9 cellular contexts compared by ENCODE assay signal in genomic region chr14:38209572-38210159, GRCh38. TPM values are rescaled to one million over a fixed set of nuclear protein-coding genes. Genes with fewer than 3 reads are reported as not detected.
A peak's percentile ranks its signal among the peaks of the same experiment; 100 is the strongest.
DNase-seq lines count a peak whose midpoint lies in the region; ATAC-seq, FAIRE-seq and TF ChIP-seq lines count a peak whose summit lies in the region.
"Had no signal": no experiment of that assay in that cellular context is flagged by ENCODE, and none has a peak within 500 bp of the region (broad histone marks: within the 10 kb centered on the region; RNA-seq: fewer than 3 reads in every experiment).

No MANE protein-coding gene starts in this region.

- H3K4me2 ChIP-seq in Karpas-422 (ENCODE audit: low read depth, low read length, poor library complexity, severe bottlenecking) = no peak overlapping the region
- no peak overlapping the region for H3K4me2 ChIP-seq in OCI-LY7 (ENCODE audit: low read length)

- 8 to 19% (median 12%) methylated on average over 39 of the region's 39 CpGs for WGBS in small intestine, 3 donors

- no peak for FAIRE-seq in small intestine (lab: Jason Lieb, UNC)
- FAIRE-seq: GM12878 had no signal

- H3K27ac ChIP-seq in small intestine (ENCODE audit: low read depth in 1 of 2, low read length in 1 of 2) (peak overlapping the region; percentile 88 to 89), Karpas-422 (ENCODE audit: low read length) (no peak overlapping the region), OCI-LY7 (ENCODE audit: low read depth, low read length, poor library complexity, severe bottlenecking) (no peak overlapping the region)
- no peak overlapping the region for H3K27ac ChIP-seq in effector memory CD4-positive, alpha-beta T cell (ENCODE audit: insufficient read depth, low read length, poor library complexity, severe bottlenecking)

- no TSS peak for BruUV-seq in OCI-LY7 (replicated peaks; lab: Mats Ljungman, UMichigan)

- peak overlapping the region in 1 of 5 experiments; percentile 40 for H3K27ac Mint-ChIP-seq in brain

- intact Hi-C loops in OCI-LY7 (cut with micrococcal nuclease; ENCODE audit: unreplicated experiment) = no loop called here

- H2AFZ ChIP-seq in Karpas-422 (ENCODE audit: low read length) (no peak overlapping the region), OCI-LY7 (ENCODE audit: low read length) (no peak overlapping the region)

- H3K4me1 Mint-ChIP-seq in brain = peaks cover 30% of the 10 kb centered on the region

- H3K9me3 Mint-ChIP-seq in brain = peaks cover 15 to 27% (median 23%) of the 10 kb centered on the region in 5 experiments

- H3K9ac ChIP-seq in Karpas-422 (ENCODE audit: low read length) = no peak overlapping the region

- H3K27me3 Mint-ChIP-seq in brain = peaks cover 79% of the 10 kb centered on the region

- CTCF ChIA-PET in OCI-LY7 (lab: Charles Lee; ENCODE audit: unreplicated experiment) = no interaction called here

- TF ChIP-seq CTCF in HFF-Myc (IDR thresholded peaks at IDR 0.05; ENCODE audit: low read depth, low read length, missing control alignments) (no peak), brain (conservative IDR thresholded peaks at IDR 0.05) (no peak), OCI-LY7 (conservative IDR thresholded peaks at IDR 0.05; ENCODE audit: low read length) (no peak)

- H3K79me2 ChIP-seq in Karpas-422 (ENCODE audit: low read length) (no peaks in the 10 kb centered on the region), OCI-LY7 (ENCODE audit: insufficient read depth, low read depth, low read length) (no peaks in the 10 kb centered on the region)

- H3K36me3 ChIP-seq in small intestine (ENCODE audit: control insufficient read depth in 2 of 2, insufficient read depth in 2 of 2, low read length in 2 of 2) (peaks cover 0 to 1% of the 10 kb centered on the region in 2 donors), Karpas-422 (ENCODE audit: insufficient read depth, low read length) (peaks cover 5% of the 10 kb centered on the region), OCI-LY7 (ENCODE audit: insufficient read depth, low read length) (no peaks in the 10 kb centered on the region)
- H3K36me3 ChIP-seq in effector memory CD4-positive, alpha-beta T cell (ENCODE audit: control insufficient read depth, insufficient read depth, low read length) = no peaks in the 10 kb centered on the region

- peak overlapping the region; percentile 51 for H3K4me3 ChIP-seq in HFF-Myc (replicated peaks; ENCODE audit: low read depth, low read length)
- peak overlapping the region; percentile 16 to 72 for H3K4me3 ChIP-seq in small intestine (ENCODE audit: low read depth in 1 of 2, low read length in 2 of 2)
- H3K4me3 ChIP-seq in effector memory CD4-positive, alpha-beta T cell (ENCODE audit: insufficient read depth, low read depth, low read length, poor library complexity, severe bottlenecking) = no peak overlapping the region
- no peak overlapping the region for H3K4me3 ChIP-seq in Karpas-422 (ENCODE audit: low read length)
- no peak overlapping the region for H3K4me3 ChIP-seq in OCI-LY7 (ENCODE audit: low read depth, low read length, poor library complexity, severe bottlenecking)
- H3K4me3 ChIP-seq: GM12878 had no signal

- no peaks in the 10 kb centered on the region for H3K27me3 ChIP-seq in small intestine (ENCODE audit: control insufficient read depth in 2 of 2, insufficient read depth in 2 of 2, low read length in 2 of 2)
- H3K27me3 ChIP-seq in effector memory CD4-positive, alpha-beta T cell (replicated peaks; ENCODE audit: control insufficient read depth, insufficient read depth, low read length, poor library complexity, severe bottlenecking) = peaks cover 33% of the 10 kb centered on the region
- no peaks in the 10 kb centered on the region for H3K27me3 ChIP-seq in Karpas-422 (ENCODE audit: low read length)

- H3K4me1 ChIP-seq in small intestine (ENCODE audit: control insufficient read depth in 2 of 2, insufficient read depth in 1 of 2, low read depth in 1 of 2, low read length in 1 of 2) (peaks cover 3% of the 10 kb centered on the region in 2 donors), Karpas-422 (ENCODE audit: low read length) (peaks cover 6% of the 10 kb centered on the region; the same call in 1 of the 2 replicates), OCI-LY7 (ENCODE audit: insufficient read depth, low read length, poor library complexity, severe bottlenecking) (peaks cover 7% of the 10 kb centered on the region)
- H3K4me1 ChIP-seq in effector memory CD4-positive, alpha-beta T cell (ENCODE audit: control insufficient read depth, insufficient read depth, low read length, poor library complexity, severe bottlenecking) = peaks cover 6% of the 10 kb centered on the region

- no peaks in the 10 kb centered on the region for H3K9me2 ChIP-seq in Karpas-422 (replicated peaks; ENCODE audit: insufficient read depth, low read length)
- H3K9me2 ChIP-seq in OCI-LY7 (ENCODE audit: insufficient read depth, low read length) = no peaks in the 10 kb centered on the region

- H4K20me1 ChIP-seq in Karpas-422 (ENCODE audit: insufficient read depth, low read depth, low read length) (no peaks in the 10 kb centered on the region), OCI-LY7 (ENCODE audit: insufficient read depth, low read length) (no peaks in the 10 kb centered on the region)

- H3K36me3 Mint-ChIP-seq in brain = no peaks in the 10 kb centered on the region

- H3K9me3 ChIP-seq in small intestine (ENCODE audit: control insufficient read depth, low read depth) = no peaks in the 10 kb centered on the region
- H3K9me3 ChIP-seq in effector memory CD4-positive, alpha-beta T cell (ENCODE audit: control insufficient read depth, low read length) = no peaks in the 10 kb centered on the region
- H3K9me3 ChIP-seq in Karpas-422 (ENCODE audit: low read length) = peaks cover 10% of the 10 kb centered on the region
- peaks cover 19% of the 10 kb centered on the region for H3K9me3 ChIP-seq in OCI-LY7 (ENCODE audit: low read length)

- no peak for DNase-seq in HFF-Myc (ENCODE audit: extremely low read depth, low read depth)
- DNase-seq in iPS-NIHi11 (ENCODE audit: low spot score) = peak; percentile 18
- DNase-seq in small intestine = peak; percentile 32
- DNase-seq in effector memory CD4-positive, alpha-beta T cell = no peak
- DNase-seq in Karpas-422 = no peak
- no peak for DNase-seq in OCI-LY7 (ENCODE audit: low spot score)

- POLR2A ChIA-PET in OCI-LY7 (lab: Charles Lee) = no interaction called here

- no peak for ATAC-seq in GM21529 (IDR thresholded peaks at IDR 0.05; ENCODE audit: unreplicated experiment)
- ATAC-seq: GM12878 had no signal

- H3K4me3 Mint-ChIP-seq in brain = peak overlapping the region; percentile 83 to 87 (median 84)

RNA-seq across cellular contexts. Expression of gene SSTR1, which starts 2.0 kb away (rescaled TPM):
- 1.3 TPM for polyA plus RNA-seq in brain (ENCODE audit: insufficient read depth, low read depth, low replicate concordance)
- 10 to 100 TPM in 1 of 3 donors, 1 to 10 TPM in 2; 7.8 to 10.9 (median 8.9) TPM for polyA plus RNA-seq in small intestine
- total RNA-seq in Karpas-422 (2014; rRNA removed; shearing (Covaris generic); ENCODE audit: low replicate concordance) = not detected in 2 replicates
- not detected in 2 replicates for total RNA-seq in OCI-LY7 (2014; rRNA removed; shearing (Covaris generic))
- total RNA-seq in OCI-LY7 (2022) = not detected in 2 replicates
- total RNA-seq: GM12878 had no signal

RNA-seq across cellular contexts. Expression of gene CLEC14A, which starts 46.2 kb away (rescaled TPM):
- polyA plus RNA-seq in brain (ENCODE audit: insufficient read depth, low read depth, low replicate concordance) (13.6 TPM), small intestine (10 to 100 TPM in 1 of 3 donors, 1 to 10 TPM in 1, under 1 TPM in 1; 0.45 to 47.7 (median 1.9) TPM)
- not detected in 2 replicates for total RNA-seq in Karpas-422 (2014; rRNA removed; shearing (Covaris generic); ENCODE audit: low replicate concordance)
- total RNA-seq in OCI-LY7 (2014; rRNA removed; shearing (Covaris generic)) = not detected in 2 replicates
- not detected in 2 replicates for total RNA-seq in OCI-LY7 (2022)
- total RNA-seq: GM12878 had no signal
- polyA plus RNA-seq: GM12878 had no signal

Comparison
In these comparisons a context has a peak if more than half of its experiments do, and no peak if none do; other contexts are left out.
1. DNase-seq: peak in iPS-NIHi11 (single experiment) and small intestine (single experiment); none in HFF-Myc (single experiment), effector memory CD4-positive, alpha-beta T cell (0 of 3), Karpas-422 (single experiment) and OCI-LY7 (single experiment).
2. H3K4me3 ChIP-seq: peak in HFF-Myc (single experiment) and small intestine (2 of 2); none in effector memory CD4-positive, alpha-beta T cell (single experiment), Karpas-422 (single experiment) and OCI-LY7 (single experiment).
3. H3K27ac ChIP-seq: peak in small intestine (2 of 2); none in effector memory CD4-positive, alpha-beta T cell (single experiment), Karpas-422 (single experiment) and OCI-LY7 (single experiment).